ENCODE assay signal across 8 cellular contexts in the genomic region with DNA sequence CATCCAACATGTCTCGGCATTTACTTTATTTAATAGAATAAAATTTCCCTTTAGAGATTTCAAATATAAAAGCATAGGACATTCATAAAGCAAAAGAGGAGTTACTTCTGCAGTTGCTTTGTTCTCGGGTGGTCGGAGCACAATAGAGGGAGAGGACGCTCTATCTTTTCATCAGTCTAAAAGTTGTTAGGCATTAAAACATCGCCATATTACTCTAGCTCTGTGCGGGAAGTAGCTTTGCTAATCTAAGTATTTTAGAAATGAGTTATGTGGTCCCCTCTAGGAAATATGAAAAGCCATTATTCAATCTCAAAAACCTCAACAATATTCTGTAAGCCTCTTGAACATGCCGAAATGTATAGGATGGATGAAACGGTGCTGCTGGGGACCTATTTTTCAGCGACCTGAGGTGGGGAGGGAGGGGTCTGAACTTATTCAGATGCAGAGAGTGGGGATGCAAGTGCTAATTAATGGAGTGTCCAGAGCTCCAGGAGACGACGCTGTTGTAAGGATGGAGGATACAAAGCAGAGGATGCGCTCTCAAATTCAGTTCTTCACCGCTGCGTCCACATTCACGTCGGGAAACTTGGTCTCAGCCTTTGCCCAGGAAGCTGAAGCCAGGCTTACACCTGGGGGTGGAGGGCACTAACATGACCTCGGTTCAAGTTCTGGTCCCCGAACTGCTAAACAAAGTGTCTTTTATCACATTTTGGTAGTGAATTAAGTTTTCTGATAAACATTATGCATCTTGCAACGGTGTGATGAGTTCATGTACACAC. TPM values are rescaled to one million over a fixed set of nuclear protein-coding genes. Genes with fewer than 3 reads are reported as not detected.
DNase-seq lines count a peak whose midpoint lies in the region; ATAC-seq and TF ChIP-seq lines count a peak whose summit lies in the region.

No MANE protein-coding gene starts in this region.

- H3K36me3 ChIP-seq in BE2C: peaks cover 3% of the 10 kb centered on the region; the same call in 1 of the 2 replicates
- no peaks in the 10 kb centered on the region for H3K36me3 ChIP-seq in adipocyte (ENCODE audit: control insufficient read depth, insufficient read depth, low read length, severe bottlenecking)
- H3K36me3 ChIP-seq in right lobe of liver: no peaks in the 10 kb centered on the region
- H3K36me3 ChIP-seq in urinary bladder (ENCODE audit: insufficient read depth): no peaks in the 10 kb centered on the region

- H3K9me3 ChIP-seq in BE2C (no peaks in the 10 kb centered on the region), adipocyte (ENCODE audit: control insufficient read depth, low read length) (no peaks in the 10 kb centered on the region), right lobe of liver (no peaks in the 10 kb centered on the region)

- intact Hi-C loops in right lobe of liver (cut with DNase I): no loop called here

- DNase-seq in BE2C (peak; percentile 21), NCI-H2029 treated with DMSO at 0.1 percent for 48 hours (lab: John Stamatoyannopoulos, UW) (peak; percentile 97), adipocyte (ENCODE audit: low read depth) (peak; percentile 58), right lobe of liver (no peak), mucosa of gallbladder (ENCODE audit: low spot score) (no peak)
- no peak for DNase-seq in stimulated activated CD4-positive, alpha-beta T cell treated with anti-CD3 and anti-CD28 coated beads, Interleukin-2, amount 100 ng/mL, for 48 hours

- WGBS in right lobe of liver (ENCODE audit: insufficient coverage, low coverage, low lambda C conversion rate, missing lambda C conversion rate): 30% methylated on average over 18 of the region's 19 CpGs
- WGBS in urinary bladder: 53% methylated on average over 19 of the region's 19 CpGs

- H3K9ac ChIP-seq in adipocyte (ENCODE audit: low read length): peak overlapping the region; percentile 95

- H3K27me3 ChIP-seq in BE2C (no peaks in the 10 kb centered on the region), adipocyte (replicated peaks; ENCODE audit: control insufficient read depth, insufficient read depth, low read length) (no peaks in the 10 kb centered on the region), right lobe of liver (no peaks in the 10 kb centered on the region)

- peak overlapping the region; percentile 78 for H3K4me3 ChIP-seq in BE2C (ENCODE audit: low read depth, low read length)
- peak overlapping the region; percentile 89 for H3K4me3 ChIP-seq in adipocyte (ENCODE audit: low read length)
- H3K4me3 ChIP-seq in right lobe of liver: peak overlapping the region; percentile 80 to 88 (median 81)
- H3K4me3 ChIP-seq in urinary bladder (ENCODE audit: low read depth, low read length): peak overlapping the region; percentile 93

- H3K4me1 ChIP-seq in BE2C: no peaks in the 10 kb centered on the region
- peaks cover 35% of the 10 kb centered on the region for H3K4me1 ChIP-seq in adipocyte (ENCODE audit: control insufficient read depth, insufficient read depth, low read length)
- H3K4me1 ChIP-seq in right lobe of liver: peaks cover 0 to 12% (median 3%) of the 10 kb centered on the region in 4 donors
- H3K4me1 ChIP-seq in urinary bladder (ENCODE audit: insufficient read depth): no peaks in the 10 kb centered on the region

- TF ChIP-seq POLR2A in right lobe of liver (IDR thresholded peaks at IDR 0.05): no peak

- TF ChIP-seq CTCF in BE2C (IDR thresholded peaks at IDR 0.05; ENCODE audit: low read depth, low read length): no peak
- no peak for TF ChIP-seq CTCF in right lobe of liver (IDR thresholded peaks at IDR 0.05)

- peak overlapping the region in 2 of 3 donors; percentile 90 to 93 for H3K27ac ChIP-seq in right lobe of liver
- no peak overlapping the region for H3K27ac ChIP-seq in urinary bladder (ENCODE audit: low read depth)

- ATAC-seq in GM21381 (IDR thresholded peaks at IDR 0.05; ENCODE audit: unreplicated experiment): peak; percentile 5
- ATAC-seq in right lobe of liver: peak in 2 of 4 donors; percentile 3 to 10

RNA-seq across cellular contexts. Expression of gene CDKN2C, which starts 6.3 kb away (rescaled TPM):
- polyA plus RNA-seq in BE2C (2012; ENCODE audit: insufficient read depth, insufficient read length, low read depth): 60.6 TPM
- total RNA-seq in right lobe of liver (1 to 10 TPM; 1.2 to 6.7 (median 3.1) TPM), urinary bladder (16.9 TPM), mucosa of gallbladder (9.0 TPM)
- 19.9 TPM for polyA plus RNA-seq in urinary bladder

RNA-seq across cellular contexts. Expression of gene FAF1, which starts 16.2 kb away (rescaled TPM):
- polyA plus RNA-seq in BE2C (2012; ENCODE audit: insufficient read depth, insufficient read length, low read depth): 29.0 TPM
- 10 to 100 TPM; 24.1 to 32.4 (median 31.6) TPM for total RNA-seq in right lobe of liver
- total RNA-seq in urinary bladder: 84.6 TPM
- polyA plus RNA-seq in urinary bladder: 42.3 TPM
- total RNA-seq in mucosa of gallbladder: 40.5 TPM

Comparison
In these comparisons a context has a peak if more than half of its experiments do, and no peak if none do; other contexts are left out.
1. DNase-seq: peak in BE2C (single experiment), NCI-H2029 treated with DMSO at 0.1 percent for 48 hours (single experiment) and adipocyte (single experiment); none in right lobe of liver (0 of 3), mucosa of gallbladder (single experiment) and stimulated activated CD4-positive, alpha-beta T cell treated with anti-CD3 and anti-CD28 coated beads, Interleukin-2, amount 100 ng/mL, for 48 hours (0 of 2).
2. Peak in every context shown above with its lines, with median percentiles within 50 percentile points of each other: H3K4me3 ChIP-seq.